In the genomic region with DNA sequence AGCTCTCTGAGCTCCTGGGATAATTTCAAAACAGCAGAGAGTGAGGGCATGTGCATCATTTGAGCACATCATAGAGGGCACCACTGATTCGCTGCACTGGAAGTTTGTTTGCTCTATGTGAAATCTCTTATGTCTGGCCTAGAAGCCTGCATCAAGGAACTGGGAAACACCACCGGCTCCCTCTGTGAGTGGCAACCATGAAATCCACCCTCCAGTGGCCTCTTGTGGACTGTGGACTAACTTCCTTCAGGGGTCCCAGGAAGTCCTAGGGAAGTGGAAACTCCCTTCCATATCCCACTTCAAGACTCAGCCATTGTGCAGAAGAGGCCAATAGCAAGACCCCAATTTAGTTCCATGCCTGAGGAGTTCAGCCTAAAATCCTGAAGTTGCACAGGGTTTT, we compare ENCODE assay signal across 21 cellular contexts. TPM values are rescaled to one million over a fixed set of nuclear protein-coding genes. Genes with fewer than 3 reads are reported as not detected.
DNase-seq lines count a peak whose midpoint lies in the region; ATAC-seq, FAIRE-seq and TF ChIP-seq lines count a peak whose summit lies in the region.
"Had no signal": no experiment of that assay in that cellular context is flagged by ENCODE, and none has a peak within 500 bp of the region (broad histone marks: within the 10 kb centered on the region; RNA-seq: fewer than 3 reads in every experiment).

No MANE protein-coding gene starts in this region.

- H3K79me2 ChIP-seq in mesendoderm (ENCODE audit: control insufficient read depth, insufficient read depth, low read length), result no peaks in the 10 kb centered on the region

- H3K4ac ChIP-seq in mesendoderm (ENCODE audit: low read depth, low read length), result no peak overlapping the region

- no peak overlapping the region for H2BK15ac ChIP-seq in mesendoderm (replicated peaks; ENCODE audit: low read depth)

- DNase-seq in A549 (ENCODE audit: low read depth in 1 of 2, low spot score in 1 of 2) (peak in 1 of 2 experiments; percentile 39), HK-2 (ENCODE audit: unreplicated experiment) (peak; percentile 3), brain microvascular endothelial cell (no peak), mesendoderm (peak; percentile 20), HuH-7.5 (ENCODE audit: low spot score) (no peak), left colon (no peak)
- no peak for DNase-seq in CD8-positive, alpha-beta T cell
- DNase-seq: activated CD4-positive, alpha-beta T cell treated with anti-CD3 and anti-CD28 coated beads, Interleukin-2, amount 10 ng/mL, durations not matched to agents 7 days and 5 days; activated gamma-delta T cell; amniotic stem cell; CD4-positive, alpha-beta memory T cell; NCI-H2029; NCI-H510A; NK-92 treated with Interleukin-12 subunit alpha and Interleukin-12 subunit beta, amount 100 ng/mL, for 24 hours; psoas muscle had no signal

- TF ChIP-seq POLR2A in A549 (IDR thresholded peaks at IDR 0.05; ENCODE audit: low read length), result no peak

- H4K5ac ChIP-seq in mesendoderm (ENCODE audit: low read length), result no peak overlapping the region

- H3K18ac ChIP-seq in mesendoderm (ENCODE audit: low read length), result no peak overlapping the region

- H3K4me3 ChIP-seq in A549 (no peak overlapping the region), brain microvascular endothelial cell (ENCODE audit: low read depth, low read length) (no peak overlapping the region), mesendoderm (ENCODE audit: low read length) (no peak overlapping the region)
- no peak overlapping the region for H3K4me3 ChIP-seq in CD8-positive, alpha-beta T cell (ENCODE audit: low read depth, low read length)
- H3K4me3 ChIP-seq: coronary artery, psoas muscle had no signal

- H2BK5ac ChIP-seq in mesendoderm (ENCODE audit: low read length), result no peak overlapping the region

- intact Hi-C loops in CD8-positive, alpha-beta T cell (cut with DNase I, micrococcal nuclease), result no loop called here
- intact Hi-C loops in left colon (cut with DNase I, micrococcal nuclease), result no loop called here

- in situ Hi-C loops in brain microvascular endothelial cell (cut with HindIII; ENCODE audit: low pct_ligation_motif_present, low sequenced_read_pairs), result no loop called here

- no peaks in the 10 kb centered on the region for H3K9me3 ChIP-seq in A549
- H3K9me3 ChIP-seq in CD8-positive, alpha-beta T cell (ENCODE audit: low read length), result no peaks in the 10 kb centered on the region
- H3K9me3 ChIP-seq: psoas muscle had no signal

- no peaks in the 10 kb centered on the region for H3K9me3 Mint-ChIP-seq in CD8-positive, alpha-beta T cell
- H3K9me3 Mint-ChIP-seq: activated CD4-positive, alpha-beta T cell treated with anti-CD3 and anti-CD28 coated beads, Interleukin-2, amount 10 ng/mL, durations not matched to agents 7 days and 5 days; CD4-positive, alpha-beta memory T cell had no signal

- H3K27me3 ChIP-seq in brain microvascular endothelial cell (replicated peaks) (no peaks in the 10 kb centered on the region), mesendoderm (ENCODE audit: insufficient read depth, low read length, poor library complexity) (no peaks in the 10 kb centered on the region)
- H3K27me3 ChIP-seq in CD8-positive, alpha-beta T cell (ENCODE audit: insufficient read depth, low read length), result no peaks in the 10 kb centered on the region

- no peak overlapping the region for H4K8ac ChIP-seq in mesendoderm (ENCODE audit: low read depth, low read length)

- no peak overlapping the region for H3K4me3 Mint-ChIP-seq in CD8-positive, alpha-beta T cell
- H3K4me3 Mint-ChIP-seq: activated CD4-positive, alpha-beta T cell treated with anti-CD3 and anti-CD28 coated beads, Interleukin-2, amount 10 ng/mL, durations not matched to agents 7 days and 5 days; CD4-positive, alpha-beta memory T cell; nephron had no signal

- no CpG with 5 or more reads among the region's 2 CpGs for WGBS in A549 (ENCODE audit: missing lambda C conversion rate)
- WGBS in mesendoderm (ENCODE audit: extremely low coverage, insufficient coverage, low lambda C conversion rate), result no CpG with 5 or more reads among the region's 2 CpGs

- POLR2A ChIA-PET in A549 (lab: Yijun Ruan, JAX), result no interaction called here
- POLR2A ChIA-PET in CD8-positive, alpha-beta T cell (lab: Charles Lee), result no interaction called here

- no peaks in the 10 kb centered on the region for H3K79me1 ChIP-seq in mesendoderm (ENCODE audit: low read length)

- H3K23ac ChIP-seq in mesendoderm (ENCODE audit: low read length), result no peak overlapping the region

- TF ChIP-seq RAD21 in A549 (conservative IDR thresholded peaks at IDR 0.05 in 1 of 2, IDR thresholded peaks at IDR 0.05 in 1 of 2), result peak in 1 of 2 experiments; percentile 16; a peak in 1 of 5 replicates

- H2BK120ac ChIP-seq in mesendoderm (ENCODE audit: low read depth, low read length), result no peak overlapping the region

- FAIRE-seq in A549 (lab: Jason Lieb, UNC), result no peak
- FAIRE-seq: endometrium, TTC549 had no signal

- no peak overlapping the region for H3K9ac ChIP-seq in mesendoderm (ENCODE audit: low read length)

- H2AK5ac ChIP-seq in mesendoderm (ENCODE audit: low read length), result no peak overlapping the region

- H3K4me1 ChIP-seq in A549 (peaks cover 26% of the 10 kb centered on the region), mesendoderm (ENCODE audit: control insufficient read depth, low read depth, low read length) (peaks cover 3% of the 10 kb centered on the region)
- no peaks in the 10 kb centered on the region for H3K4me1 ChIP-seq in CD8-positive, alpha-beta T cell (ENCODE audit: insufficient read depth, low read length)
- H3K4me1 ChIP-seq: psoas muscle had no signal

- H3K27ac Mint-ChIP-seq in CD8-positive, alpha-beta T cell, result no peak overlapping the region
- H3K27ac Mint-ChIP-seq: activated CD4-positive, alpha-beta T cell treated with anti-CD3 and anti-CD28 coated beads, Interleukin-2, amount 10 ng/mL, durations not matched to agents 7 days and 5 days; CD4-positive, alpha-beta memory T cell; nephron had no signal

- H3K27me3 Mint-ChIP-seq in CD8-positive, alpha-beta T cell (ENCODE audit: low read depth), result peaks cover 24% of the 10 kb centered on the region

- H3K36me3 ChIP-seq in brain microvascular endothelial cell (replicated peaks), result no peaks in the 10 kb centered on the region
- no peaks in the 10 kb centered on the region for H3K36me3 ChIP-seq in mesendoderm (ENCODE audit: control insufficient read depth, insufficient read depth, low read length)
- no peaks in the 10 kb centered on the region for H3K36me3 ChIP-seq in CD8-positive, alpha-beta T cell (ENCODE audit: insufficient read depth, low read length)

- TF ChIP-seq EP300 in A549 (IDR thresholded peaks at IDR 0.05), result no peak

- H3K27ac ChIP-seq in A549 (peak overlapping the region in 1 of 2 experiments; percentile 39; a peak in 2 of 6 replicates), brain microvascular endothelial cell (no peak overlapping the region), mesendoderm (ENCODE audit: low read depth, low read length) (no peak overlapping the region)
- H3K27ac ChIP-seq in CD8-positive, alpha-beta T cell (ENCODE audit: low read depth, low read length), result no peak overlapping the region
- H3K27ac ChIP-seq: coronary artery, HL-60, psoas muscle had no signal

- no peaks in the 10 kb centered on the region for H3K36me3 Mint-ChIP-seq in CD8-positive, alpha-beta T cell
- H3K36me3 Mint-ChIP-seq: CD4-positive, alpha-beta memory T cell had no signal

- no peak overlapping the region for H3K4me2 ChIP-seq in A549
- H3K4me2 ChIP-seq in mesendoderm (ENCODE audit: low read length), result no peak overlapping the region

- peak; percentile 57 to 79; a peak in 4 of 6 replicates for ATAC-seq in A549
- ATAC-seq in CD8-positive, alpha-beta T cell, result no peak
- ATAC-seq in HG02623 (IDR thresholded peaks at IDR 0.05; ENCODE audit: unreplicated experiment), result no peak
- no peak for ATAC-seq in left colon
- ATAC-seq: psoas muscle had no signal

- CTCF ChIA-PET in A549 (lab: Yijun Ruan, JAX), result interaction anchor here (2.3 kb wide), 1 partner anchor 120 kb away, joined by 7 read pairs; no protein-coding TSS in a partner anchor
- CTCF ChIA-PET in CD8-positive, alpha-beta T cell (lab: Charles Lee), result no interaction called here

- peaks cover 2% of the 10 kb centered on the region for H3K4me1 Mint-ChIP-seq in CD8-positive, alpha-beta T cell (ENCODE audit: low read depth)
- H3K4me1 Mint-ChIP-seq: nephron had no signal

- TF ChIP-seq CTCF in A549 (IDR thresholded peaks at IDR 0.05) (0 out of 3 replicates have a peak, but pooled peaks have one; percentile 12), brain microvascular endothelial cell (IDR thresholded peaks at IDR 0.05; ENCODE audit: low read depth, low read length, missing control alignments) (peak; percentile 43)
- no peak for TF ChIP-seq CTCF in CD8-positive, alpha-beta T cell (IDR thresholded peaks at IDR 0.05)

- H3K56ac ChIP-seq in mesendoderm (ENCODE audit: low read length), result no peak overlapping the region

TF ChIP-seq in A549, 52 proteins besides CTCF, POLR2A, EP300 and RAD21:
- no peak for TF ChIP-seq ZC3H11A (IDR thresholded peaks at IDR 0.05)
TF ChIP-seq in A549: peak in this region for 0.

RNA-seq across cellular contexts. Expression of a gene that starts 48.0 kb away (rescaled TPM):
- 120 and 133 TPM in 2 replicates for polyA plus RNA-seq in A549 (2011; rRNA removed)
- polyA plus RNA-seq in A549 (2012; cell fraction: cytosol; rRNA removed), result 149 and 189 TPM in 2 replicates
- polyA plus RNA-seq in A549 (2012; cell fraction: nucleus; rRNA removed), result 215 and 294 TPM in 2 replicates
- polyA plus RNA-seq in A549 (2017; fragmentation: RNase III; extraction: RNeasy Plus Mini Kit Qiagen cat#74134 plus additional on column Dnase treatment), result 177 to 255 TPM (median 227 TPM) in 3 replicates
- polyA minus RNA-seq in A549 (2011; rRNA and poly(A)+ RNA removed), result 26.4 and 27.2 TPM in 2 replicates
- 3.1 TPM for polyA plus RNA-seq in mesendoderm (2013, experiment 1 of 2)
- polyA plus RNA-seq in mesendoderm (2013, experiment 2 of 2), result 3.3 TPM
- not detected for total RNA-seq in CD8-positive, alpha-beta T cell
- 10 to 100 TPM; 55.3 to 98.0 TPM for total RNA-seq in left colon
- total RNA-seq: CD4-positive, alpha-beta memory T cell had no signal
- polyA plus RNA-seq: CD4-positive, alpha-beta memory T cell had no signal

Comparison
In these comparisons a context has a peak if more than half of its experiments do, and no peak if none do; other contexts are left out.
1. ATAC-seq: peak in A549 (2 of 2); none in CD8-positive, alpha-beta T cell (single experiment), HG02623 (single experiment) and left colon (single experiment).
2. DNase-seq: peak in HK-2 (single experiment) and mesendoderm (single experiment); none in brain microvascular endothelial cell (single experiment), HuH-7.5 (single experiment), CD8-positive, alpha-beta T cell (0 of 7) and left colon (0 of 2).
3. RNA of a gene that starts 48.0 kb away (total RNA-seq): 55.3 to 98.0 TPM in left colon; not detected in CD8-positive, alpha-beta T cell; every median in the first group is over 10 times any median in the second.